1 cellular context compared by ENCODE assay signal in genomic region chr9:130041648-130042405, GRCh38.
TF ChIP-seq lines count a peak whose summit lies in the region.

No MANE protein-coding gene starts in this region.

TF ChIP-seq in HepG2, 621 proteins besides CTCF, POLR2A, EP300 and RAD21 (continued from another document):
- TF ChIP-seq, protein P1, sequence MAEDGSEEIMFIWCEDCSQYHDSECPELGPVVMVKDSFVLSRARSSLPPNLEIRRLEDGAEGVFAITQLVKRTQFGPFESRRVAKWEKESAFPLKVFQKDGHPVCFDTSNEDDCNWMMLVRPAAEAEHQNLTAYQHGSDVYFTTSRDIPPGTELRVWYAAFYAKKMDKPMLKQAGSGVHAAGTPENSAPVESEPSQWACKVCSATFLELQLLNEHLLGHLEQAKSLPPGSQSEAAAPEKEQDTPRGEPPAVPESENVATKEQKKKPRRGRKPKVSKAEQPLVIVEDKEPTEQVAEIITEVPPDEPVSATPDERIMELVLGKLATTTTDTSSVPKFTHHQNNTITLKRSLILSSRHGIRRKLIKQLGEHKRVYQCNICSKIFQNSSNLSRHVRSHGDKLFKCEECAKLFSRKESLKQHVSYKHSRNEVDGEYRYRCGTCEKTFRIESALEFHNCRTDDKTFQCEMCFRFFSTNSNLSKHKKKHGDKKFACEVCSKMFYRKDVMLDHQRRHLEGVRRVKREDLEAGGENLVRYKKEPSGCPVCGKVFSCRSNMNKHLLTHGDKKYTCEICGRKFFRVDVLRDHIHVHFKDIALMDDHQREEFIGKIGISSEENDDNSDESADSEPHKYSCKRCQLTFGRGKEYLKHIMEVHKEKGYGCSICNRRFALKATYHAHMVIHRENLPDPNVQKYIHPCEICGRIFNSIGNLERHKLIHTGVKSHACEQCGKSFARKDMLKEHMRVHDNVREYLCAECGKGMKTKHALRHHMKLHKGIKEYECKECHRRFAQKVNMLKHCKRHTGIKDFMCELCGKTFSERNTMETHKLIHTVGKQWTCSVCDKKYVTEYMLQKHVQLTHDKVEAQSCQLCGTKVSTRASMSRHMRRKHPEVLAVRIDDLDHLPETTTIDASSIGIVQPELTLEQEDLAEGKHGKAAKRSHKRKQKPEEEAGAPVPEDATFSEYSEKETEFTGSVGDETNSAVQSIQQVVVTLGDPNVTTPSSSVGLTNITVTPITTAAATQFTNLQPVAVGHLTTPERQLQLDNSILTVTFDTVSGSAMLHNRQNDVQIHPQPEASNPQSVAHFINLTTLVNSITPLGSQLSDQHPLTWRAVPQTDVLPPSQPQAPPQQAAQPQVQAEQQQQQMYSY (CRISPR knock-in tag; IDR thresholded peaks at IDR 0.05): no peak
- TF ChIP-seq ZNF451 (CRISPR knock-in tag; IDR thresholded peaks at IDR 0.05) (no peak), THYN1 (CRISPR knock-in tag; IDR thresholded peaks at IDR 0.05; ENCODE audit: borderline replicate concordance, low read depth) (no peak), MAFF (IDR thresholded peaks at IDR 0.05; ENCODE audit: low read depth, low read length) (no peak)
